1 cellular context compared by ENCODE assay signal in the genomic region with DNA sequence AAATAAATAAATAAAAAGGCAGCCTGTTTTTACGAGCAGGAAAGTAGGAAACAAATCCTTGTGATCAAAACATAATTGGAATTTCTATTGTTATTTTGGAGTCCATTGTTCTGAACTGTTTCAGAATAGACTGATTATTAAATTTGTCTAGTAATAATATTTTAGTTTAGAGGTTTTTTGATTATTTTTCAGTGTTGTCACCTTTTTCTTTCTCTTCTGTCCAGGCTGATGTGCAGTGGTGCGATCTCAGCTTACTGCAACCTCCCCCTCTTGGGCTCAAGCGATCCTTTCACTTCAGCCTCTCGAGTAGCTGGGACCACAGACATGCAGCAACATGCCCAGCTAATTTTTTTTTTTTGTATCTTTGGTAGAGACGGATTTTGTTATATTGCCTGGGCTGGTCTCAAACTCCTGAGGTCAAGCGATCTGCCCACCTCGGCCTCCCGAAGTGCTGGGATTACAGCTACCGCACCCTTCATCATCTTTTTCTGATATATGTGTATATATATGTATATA.
A peak's percentile ranks its signal among the peaks of the same experiment; 100 is the strongest.
TF ChIP-seq lines count a peak whose summit lies in the region.

No MANE protein-coding gene starts in this region.

TF ChIP-seq in HEK293, 187 proteins besides CTCF, POLR2A, EP300 and RAD21 (continued from another document):
- TF ChIP-seq, protein P1, sequence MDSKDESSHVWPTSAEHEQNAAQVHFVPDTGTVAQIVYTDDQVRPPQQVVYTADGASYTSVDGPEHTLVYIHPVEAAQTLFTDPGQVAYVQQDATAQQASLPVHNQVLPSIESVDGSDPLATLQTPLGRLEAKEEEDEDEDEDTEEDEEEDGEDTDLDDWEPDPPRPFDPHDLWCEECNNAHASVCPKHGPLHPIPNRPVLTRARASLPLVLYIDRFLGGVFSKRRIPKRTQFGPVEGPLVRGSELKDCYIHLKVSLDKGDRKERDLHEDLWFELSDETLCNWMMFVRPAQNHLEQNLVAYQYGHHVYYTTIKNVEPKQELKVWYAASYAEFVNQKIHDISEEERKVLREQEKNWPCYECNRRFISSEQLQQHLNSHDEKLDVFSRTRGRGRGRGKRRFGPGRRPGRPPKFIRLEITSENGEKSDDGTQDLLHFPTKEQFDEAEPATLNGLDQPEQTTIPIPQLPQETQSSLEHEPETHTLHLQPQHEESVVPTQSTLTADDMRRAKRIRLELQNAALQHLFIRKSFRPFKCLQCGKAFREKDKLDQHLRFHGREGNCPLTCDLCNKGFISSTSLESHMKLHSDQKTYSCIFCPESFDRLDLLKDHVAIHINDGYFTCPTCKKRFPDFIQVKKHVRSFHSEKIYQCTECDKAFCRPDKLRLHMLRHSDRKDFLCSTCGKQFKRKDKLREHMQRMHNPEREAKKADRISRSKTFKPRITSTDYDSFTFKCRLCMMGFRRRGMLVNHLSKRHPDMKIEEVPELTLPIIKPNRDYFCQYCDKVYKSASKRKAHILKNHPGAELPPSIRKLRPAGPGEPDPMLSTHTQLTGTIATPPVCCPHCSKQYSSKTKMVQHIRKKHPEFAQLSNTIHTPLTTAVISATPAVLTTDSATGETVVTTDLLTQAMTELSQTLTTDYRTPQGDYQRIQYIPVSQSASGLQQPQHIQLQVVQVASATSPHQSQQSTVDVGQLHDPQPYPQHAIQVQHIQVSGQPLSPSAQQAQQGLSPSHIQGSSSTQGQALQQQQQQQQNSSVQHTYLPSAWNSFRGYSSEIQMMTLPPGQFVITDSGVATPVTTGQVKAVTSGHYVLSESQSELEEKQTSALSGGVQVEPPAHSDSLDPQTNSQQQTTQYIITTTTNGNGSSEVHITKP (tag by site-specific recombination; IDR thresholded peaks at IDR 0.05): peak; percentile 93
- TF ChIP-seq ZEB2 (tag by site-specific recombination; IDR thresholded peaks at IDR 0.05): no peak
- TF ChIP-seq, protein P2, sequence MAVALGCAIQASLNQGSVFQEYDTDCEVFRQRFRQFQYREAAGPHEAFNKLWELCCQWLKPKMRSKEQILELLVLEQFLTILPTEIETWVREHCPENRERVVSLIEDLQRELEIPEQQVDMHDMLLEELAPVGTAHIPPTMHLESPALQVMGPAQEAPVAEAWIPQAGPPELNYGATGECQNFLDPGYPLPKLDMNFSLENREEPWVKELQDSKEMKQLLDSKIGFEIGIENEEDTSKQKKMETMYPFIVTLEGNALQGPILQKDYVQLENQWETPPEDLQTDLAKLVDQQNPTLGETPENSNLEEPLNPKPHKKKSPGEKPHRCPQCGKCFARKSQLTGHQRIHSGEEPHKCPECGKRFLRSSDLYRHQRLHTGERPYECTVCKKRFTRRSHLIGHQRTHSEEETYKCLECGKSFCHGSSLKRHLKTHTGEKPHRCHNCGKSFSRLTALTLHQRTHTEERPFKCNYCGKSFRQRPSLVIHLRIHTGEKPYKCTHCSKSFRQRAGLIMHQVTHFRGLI (tag by site-specific recombination; IDR thresholded peaks at IDR 0.05): no peak
- 0 out of 2 replicates have a peak, but pooled peaks have one; percentile 36 for TF ChIP-seq ZBTB17 (tag by site-specific recombination; IDR thresholded peaks at IDR 0.05)
- TF ChIP-seq ZNF394 (tag by site-specific recombination; IDR thresholded peaks at IDR 0.05; ENCODE audit: borderline replicate concordance): peak; percentile 79; the same call in 1 of the 2 replicates
- no peak for TF ChIP-seq ZBTB1 (tag by site-specific recombination; IDR thresholded peaks at IDR 0.05)
- TF ChIP-seq, protein P3, sequence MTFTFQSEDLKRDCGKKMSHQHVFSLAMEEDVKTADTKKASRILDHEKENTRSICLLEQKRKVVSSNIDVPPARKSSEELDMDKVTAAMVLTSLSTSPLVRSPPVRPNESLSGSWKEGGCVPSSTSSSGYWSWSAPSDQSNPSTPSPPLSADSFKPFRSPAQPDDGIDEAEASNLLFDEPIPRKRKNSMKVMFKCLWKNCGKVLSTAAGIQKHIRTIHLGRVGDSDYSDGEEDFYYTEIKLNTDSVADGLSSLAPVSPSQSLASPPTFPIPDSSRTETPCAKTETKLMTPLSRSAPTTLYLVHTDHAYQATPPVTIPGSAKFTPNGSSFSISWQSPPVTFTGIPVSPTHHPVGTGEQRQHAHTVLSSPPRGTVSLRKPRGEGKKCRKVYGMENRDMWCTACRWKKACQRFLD (tag by site-specific recombination; IDR thresholded peaks at IDR 0.05): no peak
- TF ChIP-seq ZNF558 (tag by site-specific recombination; IDR thresholded peaks at IDR 0.05): peak; percentile 43; the same call in 1 of the 2 replicates
- TF ChIP-seq, protein P4, sequence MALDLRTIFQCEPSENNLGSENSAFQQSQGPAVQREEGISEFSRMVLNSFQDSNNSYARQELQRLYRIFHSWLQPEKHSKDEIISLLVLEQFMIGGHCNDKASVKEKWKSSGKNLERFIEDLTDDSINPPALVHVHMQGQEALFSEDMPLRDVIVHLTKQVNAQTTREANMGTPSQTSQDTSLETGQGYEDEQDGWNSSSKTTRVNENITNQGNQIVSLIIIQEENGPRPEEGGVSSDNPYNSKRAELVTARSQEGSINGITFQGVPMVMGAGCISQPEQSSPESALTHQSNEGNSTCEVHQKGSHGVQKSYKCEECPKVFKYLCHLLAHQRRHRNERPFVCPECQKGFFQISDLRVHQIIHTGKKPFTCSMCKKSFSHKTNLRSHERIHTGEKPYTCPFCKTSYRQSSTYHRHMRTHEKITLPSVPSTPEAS (tag by site-specific recombination; IDR thresholded peaks at IDR 0.05): no peak
- no peak for TF ChIP-seq ZNF19 (tag by site-specific recombination; IDR thresholded peaks at IDR 0.05; ENCODE audit: low read depth)
- TF ChIP-seq, protein P5, sequence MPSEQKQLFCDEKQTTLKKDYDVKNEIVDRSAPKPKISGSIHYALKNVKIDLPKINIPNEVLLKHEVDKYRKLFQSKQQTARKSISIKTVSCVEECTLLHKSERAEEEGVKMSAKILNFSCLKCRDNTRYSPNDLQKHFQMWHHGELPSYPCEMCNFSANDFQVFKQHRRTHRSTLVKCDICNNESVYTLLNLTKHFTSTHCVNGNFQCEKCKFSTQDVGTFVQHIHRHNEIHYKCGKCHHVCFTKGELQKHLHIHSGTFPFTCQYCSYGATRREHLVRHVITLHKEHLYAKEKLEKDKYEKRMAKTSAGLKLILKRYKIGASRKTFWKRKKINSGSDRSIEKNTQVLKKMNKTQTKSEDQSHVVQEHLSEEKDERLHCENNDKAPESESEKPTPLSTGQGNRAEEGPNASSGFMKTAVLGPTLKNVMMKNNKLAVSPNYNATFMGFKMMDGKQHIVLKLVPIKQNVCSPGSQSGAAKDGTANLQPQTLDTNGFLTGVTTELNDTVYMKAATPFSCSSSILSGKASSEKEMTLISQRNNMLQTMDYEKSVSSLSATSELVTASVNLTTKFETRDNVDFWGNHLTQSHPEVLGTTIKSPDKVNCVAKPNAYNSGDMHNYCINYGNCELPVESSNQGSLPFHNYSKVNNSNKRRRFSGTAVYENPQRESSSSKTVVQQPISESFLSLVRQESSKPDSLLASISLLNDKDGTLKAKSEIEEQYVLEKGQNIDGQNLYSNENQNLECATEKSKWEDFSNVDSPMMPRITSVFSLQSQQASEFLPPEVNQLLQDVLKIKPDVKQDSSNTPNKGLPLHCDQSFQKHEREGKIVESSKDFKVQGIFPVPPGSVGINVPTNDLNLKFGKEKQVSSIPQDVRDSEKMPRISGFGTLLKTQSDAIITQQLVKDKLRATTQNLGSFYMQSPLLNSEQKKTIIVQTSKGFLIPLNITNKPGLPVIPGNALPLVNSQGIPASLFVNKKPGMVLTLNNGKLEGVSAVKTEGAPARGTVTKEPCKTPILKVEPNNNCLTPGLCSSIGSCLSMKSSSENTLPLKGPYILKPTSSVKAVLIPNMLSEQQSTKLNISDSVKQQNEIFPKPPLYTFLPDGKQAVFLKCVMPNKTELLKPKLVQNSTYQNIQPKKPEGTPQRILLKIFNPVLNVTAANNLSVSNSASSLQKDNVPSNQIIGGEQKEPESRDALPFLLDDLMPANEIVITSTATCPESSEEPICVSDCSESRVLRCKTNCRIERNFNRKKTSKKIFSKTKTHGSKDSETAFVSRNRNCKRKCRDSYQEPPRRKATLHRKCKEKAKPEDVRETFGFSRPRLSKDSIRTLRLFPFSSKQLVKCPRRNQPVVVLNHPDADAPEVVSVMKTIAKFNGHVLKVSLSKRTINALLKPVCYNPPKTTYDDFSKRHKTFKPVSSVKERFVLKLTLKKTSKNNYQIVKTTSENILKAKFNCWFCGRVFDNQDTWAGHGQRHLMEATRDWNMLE (tag by site-specific recombination; conservative IDR thresholded peaks at IDR 0.05; ENCODE audit: low read depth): 0 out of 2 replicates have a peak, but pooled peaks have one; percentile 20
- no peak for TF ChIP-seq ZNF548 (tag by site-specific recombination; IDR thresholded peaks at IDR 0.05)
- TF ChIP-seq ZBTB8A (tag by site-specific recombination; IDR thresholded peaks at IDR 0.05): peak; percentile 83
- TF ChIP-seq, protein P6, sequence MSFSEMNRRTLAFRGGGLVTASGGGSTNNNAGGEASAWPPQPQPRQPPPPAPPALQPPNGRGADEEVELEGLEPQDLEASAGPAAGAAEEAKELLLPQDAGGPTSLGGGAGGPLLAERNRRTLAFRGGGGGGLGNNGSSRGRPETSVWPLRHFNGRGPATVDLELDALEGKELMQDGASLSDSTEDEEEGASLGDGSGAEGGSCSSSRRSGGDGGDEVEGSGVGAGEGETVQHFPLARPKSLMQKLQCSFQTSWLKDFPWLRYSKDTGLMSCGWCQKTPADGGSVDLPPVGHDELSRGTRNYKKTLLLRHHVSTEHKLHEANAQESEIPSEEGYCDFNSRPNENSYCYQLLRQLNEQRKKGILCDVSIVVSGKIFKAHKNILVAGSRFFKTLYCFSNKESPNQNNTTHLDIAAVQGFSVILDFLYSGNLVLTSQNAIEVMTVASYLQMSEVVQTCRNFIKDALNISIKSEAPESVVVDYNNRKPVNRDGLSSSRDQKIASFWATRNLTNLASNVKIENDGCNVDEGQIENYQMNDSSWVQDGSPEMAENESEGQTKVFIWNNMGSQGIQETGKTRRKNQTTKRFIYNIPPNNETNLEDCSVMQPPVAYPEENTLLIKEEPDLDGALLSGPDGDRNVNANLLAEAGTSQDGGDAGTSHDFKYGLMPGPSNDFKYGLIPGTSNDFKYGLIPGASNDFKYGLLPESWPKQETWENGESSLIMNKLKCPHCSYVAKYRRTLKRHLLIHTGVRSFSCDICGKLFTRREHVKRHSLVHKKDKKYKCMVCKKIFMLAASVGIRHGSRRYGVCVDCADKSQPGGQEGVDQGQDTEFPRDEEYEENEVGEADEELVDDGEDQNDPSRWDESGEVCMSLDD (tag by site-specific recombination; IDR thresholded peaks at IDR 0.05): no peak
